In genomic region chr16:29730649-29731048, GRCh38 we compare ENCODE assay signal across 1 cellular context.
TF ChIP-seq lines count a peak whose summit lies in the region.

No MANE protein-coding gene starts in this region.

TF ChIP-seq in K562, 482 proteins besides CTCF, POLR2A, EP300 and RAD21:
- no peak for TF ChIP-seq ZNF347 (CRISPR knock-in tag; IDR thresholded peaks at IDR 0.05; ENCODE audit: low read depth)
- TF ChIP-seq CREB3L1 (IDR thresholded peaks at IDR 0.05; ENCODE audit: borderline replicate concordance, low read depth) = no peak
- no peak for TF ChIP-seq ZNF175 (CRISPR knock-in tag; IDR thresholded peaks at IDR 0.05; ENCODE audit: low read depth)
- no peak for TF ChIP-seq IFI16 (CRISPR knock-in tag; IDR thresholded peaks at IDR 0.05)
- no peak for TF ChIP-seq SPI1 (IDR thresholded peaks at IDR 0.05; ENCODE audit: borderline replicate concordance, low read depth, low read length)
- no peak for TF ChIP-seq DNMT1 (IDR thresholded peaks at IDR 0.05)
- TF ChIP-seq L3MBTL2 (IDR thresholded peaks at IDR 0.05) = no peak
- TF ChIP-seq ZFP36 (IDR thresholded peaks at IDR 0.05; ENCODE audit: low read depth, low read length, partially characterized antibody) = no peak
- TF ChIP-seq HOXB6 (CRISPR knock-in tag; IDR thresholded peaks at IDR 0.05; ENCODE audit: borderline replicate concordance) = no peak
- no peak for TF ChIP-seq NFATC3 (IDR thresholded peaks at IDR 0.05)
- no peak for TF ChIP-seq PHF20 (IDR thresholded peaks at IDR 0.05; ENCODE audit: partially characterized antibody)
- TF ChIP-seq PTBP1 (IDR thresholded peaks at IDR 0.05; ENCODE audit: low read depth, low read length) = no peak
- TF ChIP-seq CHD7 (IDR thresholded peaks at IDR 0.05; ENCODE audit: low read depth, low read length) = no peak
- TF ChIP-seq ZZZ3 (IDR thresholded peaks at IDR 0.05) = no peak
- TF ChIP-seq ZFP30 (CRISPR knock-in tag; IDR thresholded peaks at IDR 0.05; ENCODE audit: borderline replicate concordance) = no peak
- TF ChIP-seq PHTF2 (CRISPR knock-in tag; IDR thresholded peaks at IDR 0.05) = no peak
- TF ChIP-seq CHD1 (IDR thresholded peaks at IDR 0.05; ENCODE audit: low read length) = no peak
- no peak for TF ChIP-seq MXD1 (CRISPR knock-in tag; IDR thresholded peaks at IDR 0.05; ENCODE audit: borderline replicate concordance, poor library complexity, severe bottlenecking)
- TF ChIP-seq FOXP4 (CRISPR knock-in tag; IDR thresholded peaks at IDR 0.05; ENCODE audit: borderline replicate concordance) = no peak
TF ChIP-seq in K562: peak in this region for 0.
